ENCODE assay signal across 2 cellular contexts in the genomic region with DNA sequence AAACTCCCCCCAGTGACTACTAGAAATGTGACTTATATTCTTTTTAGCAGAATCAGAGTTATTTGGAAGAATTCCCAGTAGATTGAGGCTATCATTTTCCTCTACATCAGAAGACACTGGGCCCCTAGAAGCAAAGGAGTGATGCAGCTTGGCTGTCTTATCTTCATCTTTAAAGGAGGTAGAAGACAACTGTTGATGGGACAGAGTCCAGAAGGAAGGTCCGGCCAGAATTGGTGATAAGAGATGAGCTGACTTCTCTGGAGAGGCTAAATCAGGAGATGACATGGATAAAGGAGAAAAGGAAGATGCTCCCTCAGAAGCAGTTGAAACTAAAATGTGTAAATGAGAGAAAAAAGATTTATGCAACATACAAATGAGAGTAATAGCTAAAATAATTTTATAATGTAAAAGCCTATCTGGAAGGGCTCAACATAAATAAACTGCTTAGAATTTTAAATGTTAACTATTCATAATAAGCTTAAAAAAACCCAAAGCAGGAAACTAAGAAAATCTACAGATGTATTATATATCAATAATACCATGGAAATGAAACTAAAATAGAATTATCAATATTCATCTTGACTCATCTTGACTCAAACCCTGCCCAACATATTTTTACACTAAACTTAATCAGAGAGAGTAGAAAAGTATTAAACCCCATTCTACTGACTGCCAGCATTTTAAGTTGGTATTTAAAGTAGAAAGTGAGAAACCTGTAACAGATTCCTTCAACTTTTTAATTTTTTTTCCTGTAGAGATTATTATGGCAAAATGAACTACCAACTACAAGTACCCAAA.
A peak's percentile ranks its signal among the peaks of the same experiment; 100 is the strongest.
TF ChIP-seq lines count a peak whose summit lies in the region.

No MANE protein-coding gene starts in this region.

TF ChIP-seq in IMR-90, 13 proteins besides CTCF, POLR2A, EP300 and RAD21:
- no peak for TF ChIP-seq MXI1 (IDR thresholded peaks at IDR 0.05; ENCODE audit: borderline replicate concordance, low read depth, low read length)
TF ChIP-seq in IMR-90: peak in this region for 0.

TF ChIP-seq in GM12878, 131 proteins besides CTCF, POLR2A, EP300 and RAD21:
- TF ChIP-seq JUNB (IDR thresholded peaks at IDR 0.05) (peak; percentile 55), ZNF207 (IDR thresholded peaks at IDR 0.05; ENCODE audit: borderline replicate concordance) (no peak)
